In the genomic region with DNA sequence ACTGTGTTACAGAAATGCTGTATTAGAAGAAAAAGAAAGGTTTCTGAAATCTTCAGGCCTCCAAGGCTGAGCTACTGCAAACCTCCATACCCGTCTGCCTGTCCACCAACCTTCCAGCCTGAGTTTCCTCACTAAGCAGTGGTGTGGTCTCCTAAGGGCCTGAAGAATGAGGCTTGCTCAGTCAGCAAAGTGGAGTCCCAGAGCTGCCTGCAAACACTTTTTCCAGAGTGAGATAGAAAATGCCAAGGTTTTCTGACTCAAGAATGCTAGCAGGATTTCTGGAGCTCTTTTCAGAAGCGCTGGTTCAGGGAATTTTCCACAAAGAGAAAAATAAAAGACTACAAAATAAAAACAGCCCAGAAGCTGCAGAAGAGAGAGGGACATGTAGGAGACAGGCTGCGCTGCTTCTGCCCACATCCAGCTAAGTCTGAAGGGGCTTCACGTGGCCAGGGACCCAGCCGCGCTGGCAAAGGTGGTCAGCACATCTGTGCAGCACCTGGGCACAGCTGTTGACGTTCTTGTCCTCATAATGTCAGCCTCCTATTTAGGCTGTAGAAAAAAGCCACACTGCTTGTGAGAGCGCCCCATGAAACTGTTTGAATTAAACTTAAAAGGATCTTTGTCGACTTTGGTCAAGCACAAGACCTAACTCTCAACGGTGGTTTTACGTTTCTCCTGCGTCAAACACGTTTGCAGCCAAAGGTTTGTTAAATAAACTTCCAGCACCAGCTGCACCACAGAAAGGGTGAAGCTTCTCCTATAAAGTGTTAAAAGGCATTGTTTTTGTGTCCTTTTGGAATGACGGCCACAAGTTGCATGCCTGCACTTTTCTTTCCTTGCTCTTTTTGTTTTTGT, we compare ENCODE assay signal across 20 cellular contexts.
A peak's percentile ranks its signal among the peaks of the same experiment; 100 is the strongest.
DNase-seq lines count a peak whose midpoint lies in the region; ATAC-seq, FAIRE-seq and TF ChIP-seq lines count a peak whose summit lies in the region.
"Had no signal": no experiment of that assay in that cellular context is flagged by ENCODE, and none has a peak within 500 bp of the region (broad histone marks: within the 10 kb centered on the region; RNA-seq: fewer than 3 reads in every experiment).

No MANE protein-coding gene starts in this region.

- BruUV-seq in HepG2 (replicated peaks; lab: Mats Ljungman, UMichigan) = no TSS peak

- H3K9ac ChIP-seq in HepG2 (ENCODE audit: insufficient read depth, low read depth, low read length) (no peak overlapping the region), rectal smooth muscle tissue (ENCODE audit: low read length) (no peak overlapping the region)

- ATAC-seq in HepG2 = no peak
- ATAC-seq in right lobe of liver = no peak
- ATAC-seq: stimulated activated naive CD8-positive, alpha-beta T cell treated with anti-CD3 and anti-CD28 coated beads, Interleukin-15, amount 100 ng/mL, for 72 hours; T-helper 17 cell had no signal

- H3K4me2 ChIP-seq in HepG2 (ENCODE audit: low read depth, low read length) = no peak overlapping the region

- POLR2A ChIA-PET in HepG2 (lab: Yijun Ruan, JAX) = no interaction called here

- no peak for TF ChIP-seq EP300 in HepG2 (IDR thresholded peaks at IDR 0.05; ENCODE audit: low read depth in 2 of 2, low read length in 2 of 2)
- no peak for TF ChIP-seq EP300 in HepG2 (CRISPR knock-in tag; IDR thresholded peaks at IDR 0.05; ENCODE audit: borderline replicate concordance)

- TF ChIP-seq POLR2A in HepG2 (IDR thresholded peaks at IDR 0.05; ENCODE audit: insufficient read depth in 1 of 2, low read depth in 2 of 2, low read length in 2 of 2) (no peak), right lobe of liver (IDR thresholded peaks at IDR 0.05) (no peak)

- H3K27ac ChIP-seq in HepG2 (ENCODE audit: extremely low read length, insufficient read depth, low read length) = no peak overlapping the region
- no peak overlapping the region for H3K27ac ChIP-seq in right lobe of liver
- H3K27ac ChIP-seq in rectal smooth muscle tissue (ENCODE audit: low read depth, low read length) = peak overlapping the region; percentile 39
- no peak overlapping the region for H3K27ac ChIP-seq in effector memory CD4-positive, alpha-beta T cell (ENCODE audit: insufficient read depth, low read length, poor library complexity, severe bottlenecking)
- H3K27ac ChIP-seq: WERI-Rb-1 had no signal

- no peaks in the 10 kb centered on the region for H3K36me3 ChIP-seq in HepG2 (replicated peaks in 1 of 2; ENCODE audit: control insufficient read depth in 1 of 2, insufficient read depth in 2 of 2, low read length in 2 of 2)
- no peaks in the 10 kb centered on the region for H3K36me3 ChIP-seq in right lobe of liver
- H3K36me3 ChIP-seq in rectal smooth muscle tissue (ENCODE audit: control insufficient read depth, insufficient read depth, low read length) = no peaks in the 10 kb centered on the region
- no peaks in the 10 kb centered on the region for H3K36me3 ChIP-seq in effector memory CD4-positive, alpha-beta T cell (ENCODE audit: control insufficient read depth, insufficient read depth, low read length)
- H3K36me3 ChIP-seq: WERI-Rb-1 had no signal

- H3K79me2 ChIP-seq in HepG2 (ENCODE audit: insufficient read depth, low read length) = no peaks in the 10 kb centered on the region

- TF ChIP-seq CTCF in HepG2 (CRISPR knock-in tag; IDR thresholded peaks at IDR 0.05) = no peak
- no peak for TF ChIP-seq CTCF in right lobe of liver (IDR thresholded peaks at IDR 0.05)

- no peak for TF ChIP-seq RAD21 in HepG2 (CRISPR knock-in tag; IDR thresholded peaks at IDR 0.05)

- H3K4me1 ChIP-seq in HepG2 (ENCODE audit: insufficient read depth, low read length) = no peaks in the 10 kb centered on the region
- H3K4me1 ChIP-seq in right lobe of liver = no peaks in the 10 kb centered on the region
- no peaks in the 10 kb centered on the region for H3K4me1 ChIP-seq in rectal smooth muscle tissue (ENCODE audit: control insufficient read depth, insufficient read depth, low read length)
- H3K4me1 ChIP-seq in effector memory CD4-positive, alpha-beta T cell (ENCODE audit: control insufficient read depth, insufficient read depth, low read length, poor library complexity, severe bottlenecking) = no peaks in the 10 kb centered on the region

- H3K9me3 ChIP-seq in HepG2 (ENCODE audit: low read length) (no peaks in the 10 kb centered on the region), right lobe of liver (no peaks in the 10 kb centered on the region)
- H3K9me3 ChIP-seq in effector memory CD4-positive, alpha-beta T cell (ENCODE audit: control insufficient read depth, low read length) = no peaks in the 10 kb centered on the region

- no peak for DNase-seq in HepG2 (ENCODE audit: low spot score)
- no peak for DNase-seq in right lobe of liver
- peak; percentile 7 for DNase-seq in globus pallidus (ENCODE audit: low spot score)
- DNase-seq in iPS-NIHi7 (ENCODE audit: extremely low spot score) = no peak
- no peak for DNase-seq in effector CD4-positive, alpha-beta T cell
- no peak for DNase-seq in effector memory CD4-positive, alpha-beta T cell
- DNase-seq in activated effector memory CD4-positive, alpha-beta T cell treated with anti-CD3 and anti-CD28 coated beads, Interleukin-2, amount 50 U/mL, for 16 hours = no peak
- DNase-seq: activated CD4-positive, alpha-beta T cell treated with anti-CD3 and anti-CD28 coated beads, Interleukin-2, amount 50 U/mL, for 4 hours; activated T-cell treated with anti-CD3 and anti-CD28 coated beads for 4 hours; CD4-positive, CD25-positive, alpha-beta regulatory T cell; cortex of kidney; GF-D8; NCI-H2171 treated with DMSO at 0.1 percent for 48 hours; NCI-H748 treated with DMSO at 0.1 percent for 48 hours; stimulated activated naive CD8-positive, alpha-beta T cell treated with anti-CD3 and anti-CD28 coated beads, Interleukin-15, amount 100 ng/mL, for 72 hours; T-helper 17 cell; WERI-Rb-1 had no signal

- CTCF ChIA-PET in HepG2 (lab: Yijun Ruan, JAX; ENCODE audit: low intra/inter-chr PET ratio, low total read pairs) = no interaction called here

- H3K27me3 ChIP-seq in HepG2 (ENCODE audit: control insufficient read depth in 1 of 2, insufficient read depth in 2 of 2, low read length in 2 of 2) (peaks cover 0 to 44% of the 10 kb centered on the region in 2 experiments), right lobe of liver (no peaks in the 10 kb centered on the region), rectal smooth muscle tissue (ENCODE audit: control insufficient read depth, insufficient read depth, low read length) (no peaks in the 10 kb centered on the region)
- H3K27me3 ChIP-seq in effector memory CD4-positive, alpha-beta T cell (replicated peaks; ENCODE audit: control insufficient read depth, insufficient read depth, low read length, poor library complexity, severe bottlenecking) = no peaks in the 10 kb centered on the region

- intact Hi-C loops in HepG2 (cut with micrococcal nuclease; ENCODE audit: unreplicated experiment) = no loop called here
- intact Hi-C loops in right lobe of liver (cut with DNase I) = no loop called here

- no peak overlapping the region for H2AFZ ChIP-seq in HepG2 (ENCODE audit: low read length)

- no peaks in the 10 kb centered on the region for H4K20me1 ChIP-seq in HepG2 (ENCODE audit: insufficient read depth, low read length)

- 10% methylated on average over 13 of the region's 14 CpGs for WGBS in HepG2 (ENCODE audit: low lambda C conversion rate)
- WGBS in right lobe of liver (ENCODE audit: insufficient coverage, low coverage, low lambda C conversion rate, missing lambda C conversion rate) = 46% methylated on average over 10 of the region's 14 CpGs

- FAIRE-seq in HepG2 (lab: Jason Lieb, UNC) = no peak
- FAIRE-seq: astrocyte, frontal cortex had no signal

- in situ Hi-C loops in HepG2 (cut with HindIII; ENCODE audit: extremely low pct_ligation_motif_present, low pct_unique_long_range_greater_than_20kb) = no loop called here

- H3K4me3 ChIP-seq in HepG2 (replicated peaks in 1 of 3; ENCODE audit: insufficient read depth in 1 of 3, low read depth in 2 of 3, low read length in 3 of 3) = no peak overlapping the region
- no peak overlapping the region for H3K4me3 ChIP-seq in right lobe of liver
- H3K4me3 ChIP-seq in rectal smooth muscle tissue (ENCODE audit: low read length) = no peak overlapping the region
- H3K4me3 ChIP-seq in effector memory CD4-positive, alpha-beta T cell (ENCODE audit: insufficient read depth, low read depth, low read length, poor library complexity, severe bottlenecking) = no peak overlapping the region

TF ChIP-seq in HepG2, 621 proteins besides CTCF, POLR2A, EP300 and RAD21:
- TF ChIP-seq MAFK (conservative IDR thresholded peaks at IDR 0.05 in 1 of 2, IDR thresholded peaks at IDR 0.05 in 1 of 2; ENCODE audit: low read length in 2 of 2) = peak in 1 of 2 experiments; percentile 60; a peak in 2 of 4 replicates
- TF ChIP-seq HOXA9 (CRISPR knock-in tag; IDR thresholded peaks at IDR 0.05; ENCODE audit: borderline replicate concordance) = no peak
- 0 out of 2 replicates have a peak, but pooled peaks have one; percentile 19 for TF ChIP-seq MAFF (IDR thresholded peaks at IDR 0.05; ENCODE audit: low read depth, low read length)
- TF ChIP-seq NCOA2 (CRISPR knock-in tag; IDR thresholded peaks at IDR 0.05) = no peak
TF ChIP-seq in HepG2: peak in this region for 2.
